ENCODE assay signal across 10 cellular contexts in the genomic region with DNA sequence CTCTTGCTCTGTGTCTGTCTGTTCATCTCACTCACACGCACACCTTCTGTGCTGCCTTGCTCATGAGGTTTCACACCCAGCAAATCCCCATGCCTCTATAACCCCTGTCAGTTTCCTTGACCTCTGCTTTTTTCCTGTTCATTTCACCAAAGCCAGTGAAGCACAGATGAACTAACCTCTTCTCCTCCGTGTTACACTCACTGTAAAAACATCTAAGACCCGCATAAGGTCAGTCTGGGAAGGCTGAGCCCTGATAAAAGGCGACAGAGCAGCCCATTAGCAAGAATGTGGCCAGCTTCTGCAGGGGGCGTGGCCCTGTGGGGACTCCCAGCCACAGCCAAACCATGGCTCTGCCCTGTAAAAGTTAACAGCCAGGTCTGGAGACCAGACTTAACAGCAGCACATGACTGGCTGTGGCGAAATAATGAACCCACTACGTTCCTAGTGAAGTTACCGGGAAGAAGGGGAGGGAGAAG. TPM values are rescaled to one million over a fixed set of nuclear protein-coding genes. Genes with fewer than 3 reads are reported as not detected.
A peak's percentile ranks its signal among the peaks of the same experiment; 100 is the strongest.
DNase-seq lines count a peak whose midpoint lies in the region; ATAC-seq and TF ChIP-seq lines count a peak whose summit lies in the region.
"Had no signal": no experiment of that assay in that cellular context is flagged by ENCODE, and none has a peak within 500 bp of the region (broad histone marks: within the 10 kb centered on the region; RNA-seq: fewer than 3 reads in every experiment).

No MANE protein-coding gene starts in this region.

- no peaks in the 10 kb centered on the region for H4K20me1 ChIP-seq in HCT116 (ENCODE audit: insufficient read depth)

- POLR2A ChIA-PET in HCT116 (lab: Charles Lee) = no interaction called here

- peak; percentile 31 for ATAC-seq in HCT116
- ATAC-seq in stimulated activated effector memory CD8-positive, alpha-beta T cell treated with anti-CD3 and anti-CD28 coated beads, Interleukin-12 subunit alpha, Interleukin-12 subunit beta, amount 100 ng/mL, for 72 hours = peak; percentile 84
- no peak for ATAC-seq in GM19324 (IDR thresholded peaks at IDR 0.05; ENCODE audit: low FRiP score, unreplicated experiment)
- ATAC-seq in HG03439 (IDR thresholded peaks at IDR 0.05; ENCODE audit: unreplicated experiment) = no peak

- intact Hi-C loops in HCT116 (cut with micrococcal nuclease) (no loop called here), ascending aorta (cut with DNase I) (loop anchor here (2.0 kb wide), 1 partner anchor 32 kb away; no protein-coding TSS in a partner anchor)

- H3K79me2 ChIP-seq in HCT116 (ENCODE audit: insufficient read depth, low read length) = peaks cover 14% of the 10 kb centered on the region; the same call in 1 of the 2 replicates

- CTCF ChIA-PET in HCT116 (lab: Charles Lee) = interaction anchor here (1.0 kb wide), 1 partner anchor 35 kb away, joined by 3 read pairs; no protein-coding TSS in a partner anchor

- H3K4me1 ChIP-seq in HCT116 (ENCODE audit: control insufficient read depth in 1 of 2, insufficient read depth in 2 of 2, low read length in 2 of 2) (peaks cover 20 to 41% of the 10 kb centered on the region in 2 experiments), ascending aorta (peaks cover 32 to 74% of the 10 kb centered on the region in 2 donors)

- no peaks in the 10 kb centered on the region for H3K9me2 ChIP-seq in HCT116 (ENCODE audit: insufficient read depth)

- DNase-seq in HCT116 (ENCODE audit: low read depth, low spot score) (no peak), ascending aorta (ENCODE audit: low spot score in 2 of 2) (peak in 1 of 2 donors; percentile 77), iPS-NIHi11 (ENCODE audit: low spot score) (peak; percentile 65), NCI-H2107 treated with DMSO at 0.1 percent for 48 hours (lab: John Stamatoyannopoulos, UW; ENCODE audit: unreplicated experiment) (no peak), NCI-H128 (lab: John Stamatoyannopoulos, UW; ENCODE audit: unreplicated experiment) (no peak)
- no peak for DNase-seq in stimulated activated effector memory CD8-positive, alpha-beta T cell treated with anti-CD3 and anti-CD28 coated beads, Interleukin-12 subunit alpha, Interleukin-12 subunit beta, amount 100 ng/mL, for 72 hours (ENCODE audit: low spot score in 2 of 2)

- H3K4me3 Mint-ChIP-seq in stimulated activated effector memory CD8-positive, alpha-beta T cell treated with anti-CD3 and anti-CD28 coated beads, Interleukin-12 subunit alpha, Interleukin-12 subunit beta, amount 100 ng/mL, for 72 hours = peak overlapping the region; percentile 30
- H3K4me3 Mint-ChIP-seq: memory B cell had no signal

- peak overlapping the region; percentile 13 for H3K4me2 ChIP-seq in HCT116 (ENCODE audit: low read length)

- H3K9ac ChIP-seq in HCT116 (ENCODE audit: low read length) = no peak overlapping the region

- no peak for TF ChIP-seq CTCF in HCT116 (IDR thresholded peaks at IDR 0.05 in 2 of 3, conservative IDR thresholded peaks at IDR 0.05 in 1 of 3; ENCODE audit: borderline replicate concordance in 1 of 3, insufficient read depth in 1 of 3, low read depth in 2 of 3, low read length in 2 of 3)
- TF ChIP-seq CTCF in ascending aorta (IDR thresholded peaks at IDR 0.05) = no peak

- H2AFZ ChIP-seq in HCT116 (ENCODE audit: low read depth, low read length, poor library complexity, severe bottlenecking) = no peak overlapping the region

- H3K9me3 ChIP-seq in HCT116 (ENCODE audit: control insufficient read depth in 1 of 2, insufficient read depth in 1 of 2, low read depth in 1 of 2, low read length in 2 of 2) (no peaks in the 10 kb centered on the region), ascending aorta (no peaks in the 10 kb centered on the region)
- H3K9me3 ChIP-seq: HAP-1 had no signal

- no peak for TF ChIP-seq POLR2A in HCT116 (IDR thresholded peaks at IDR 0.05; ENCODE audit: borderline replicate concordance, extremely low read depth, insufficient read depth, insufficient read length)

- no peaks in the 10 kb centered on the region for H3K27me3 ChIP-seq in HCT116 (ENCODE audit: insufficient read depth, low read length)
- no peaks in the 10 kb centered on the region for H3K27me3 ChIP-seq in ascending aorta

- H3K36me3 ChIP-seq in HCT116 (ENCODE audit: control insufficient read depth in 1 of 2, insufficient read depth in 2 of 2, low read length in 2 of 2) (no peaks in the 10 kb centered on the region), ascending aorta (no peaks in the 10 kb centered on the region)
- H3K36me3 ChIP-seq: HAP-1 had no signal

- TF ChIP-seq RAD21 in HCT116 (IDR thresholded peaks at IDR 0.05; ENCODE audit: low read depth) = no peak

- no TSS peak for BruUV-seq in HCT116 (replicated peaks; lab: Mats Ljungman, UMichigan)

- no peaks in the 10 kb centered on the region for H3K9me3 Mint-ChIP-seq in stimulated activated effector memory CD8-positive, alpha-beta T cell treated with anti-CD3 and anti-CD28 coated beads, Interleukin-12 subunit alpha, Interleukin-12 subunit beta, amount 100 ng/mL, for 72 hours
- H3K9me3 Mint-ChIP-seq: memory B cell had no signal

- H3K27ac ChIP-seq in HCT116 (ENCODE audit: low read depth, low read length) = peak overlapping the region; percentile 45; the same call in 1 of the 2 replicates
- peak overlapping the region; percentile 89 to 91 for H3K27ac ChIP-seq in ascending aorta

- H3K36me3 Mint-ChIP-seq in stimulated activated effector memory CD8-positive, alpha-beta T cell treated with anti-CD3 and anti-CD28 coated beads, Interleukin-12 subunit alpha, Interleukin-12 subunit beta, amount 100 ng/mL, for 72 hours = peaks cover 30% of the 10 kb centered on the region
- H3K36me3 Mint-ChIP-seq: memory B cell had no signal

- peaks cover 65% of the 10 kb centered on the region for H3K4me1 Mint-ChIP-seq in stimulated activated effector memory CD8-positive, alpha-beta T cell treated with anti-CD3 and anti-CD28 coated beads, Interleukin-12 subunit alpha, Interleukin-12 subunit beta, amount 100 ng/mL, for 72 hours

- RAD21 ChIA-PET in HCT116 (lab: Charles Lee; ENCODE audit: low non-redundant PET in 1 of 2, low total read pairs in 2 of 2, uncharacterized antibody in 2 of 2, unreplicated experiment in 2 of 2) = no interaction called here

- H3K4me3 ChIP-seq in HCT116 (replicated peaks in 1 of 2; ENCODE audit: low read depth in 1 of 2, low read length in 2 of 2) (no peak overlapping the region), ascending aorta (peak overlapping the region in 1 of 2 donors; percentile 22)
- H3K4me3 ChIP-seq: HAP-1 had no signal

- H3K27ac Mint-ChIP-seq in stimulated activated effector memory CD8-positive, alpha-beta T cell treated with anti-CD3 and anti-CD28 coated beads, Interleukin-12 subunit alpha, Interleukin-12 subunit beta, amount 100 ng/mL, for 72 hours = peak overlapping the region; percentile 92

TF ChIP-seq in HCT116, 20 proteins besides CTCF, POLR2A, EP300 and RAD21:
- TF ChIP-seq JUND (IDR thresholded peaks at IDR 0.05) (no peak), EGR1 (IDR thresholded peaks at IDR 0.05; ENCODE audit: low read depth) (no peak), POLR2AphosphoS5 (IDR thresholded peaks at IDR 0.05; ENCODE audit: low read depth, low read length) (no peak), ZFX (IDR thresholded peaks at IDR 0.05) (no peak)
- TF ChIP-seq, protein P1, sequence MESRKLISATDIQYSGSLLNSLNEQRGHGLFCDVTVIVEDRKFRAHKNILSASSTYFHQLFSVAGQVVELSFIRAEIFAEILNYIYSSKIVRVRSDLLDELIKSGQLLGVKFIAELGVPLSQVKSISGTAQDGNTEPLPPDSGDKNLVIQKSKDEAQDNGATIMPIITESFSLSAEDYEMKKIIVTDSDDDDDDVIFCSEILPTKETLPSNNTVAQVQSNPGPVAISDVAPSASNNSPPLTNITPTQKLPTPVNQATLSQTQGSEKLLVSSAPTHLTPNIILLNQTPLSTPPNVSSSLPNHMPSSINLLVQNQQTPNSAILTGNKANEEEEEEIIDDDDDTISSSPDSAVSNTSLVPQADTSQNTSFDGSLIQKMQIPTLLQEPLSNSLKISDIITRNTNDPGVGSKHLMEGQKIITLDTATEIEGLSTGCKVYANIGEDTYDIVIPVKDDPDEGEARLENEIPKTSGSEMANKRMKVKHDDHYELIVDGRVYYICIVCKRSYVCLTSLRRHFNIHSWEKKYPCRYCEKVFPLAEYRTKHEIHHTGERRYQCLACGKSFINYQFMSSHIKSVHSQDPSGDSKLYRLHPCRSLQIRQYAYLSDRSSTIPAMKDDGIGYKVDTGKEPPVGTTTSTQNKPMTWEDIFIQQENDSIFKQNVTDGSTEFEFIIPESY (IDR thresholded peaks at IDR 0.05; ENCODE audit: extremely low read depth, insufficient replicate concordance, low read length) = no peak

RNA-seq across cellular contexts. Expression of a gene that starts 42.8 kb away (rescaled TPM):
- total RNA-seq in HCT116 (2021; ENCODE audit: unreplicated experiment) = 4.6 TPM
- polyA plus RNA-seq in HCT116 (2012) = 2.6 and 2.9 TPM in 2 replicates
- total RNA-seq in ascending aorta = not detected

Comparison
In these comparisons a context has a peak if more than half of its experiments do, and no peak if none do; other contexts are left out.
1. ATAC-seq: peak in HCT116 (single experiment) and stimulated activated effector memory CD8-positive, alpha-beta T cell treated with anti-CD3 and anti-CD28 coated beads, Interleukin-12 subunit alpha, Interleukin-12 subunit beta, amount 100 ng/mL, for 72 hours (single experiment); none in GM19324 (single experiment) and HG03439 (single experiment).